ENCODE assay signal across 17 cellular contexts in genomic region chr1:116340506-116341240, GRCh38. TPM values are rescaled to one million over a fixed set of nuclear protein-coding genes. Genes with fewer than 3 reads are reported as not detected.
DNase-seq lines count a peak whose midpoint lies in the region; ATAC-seq and TF ChIP-seq lines count a peak whose summit lies in the region.
"Had no signal": no experiment of that assay in that cellular context is flagged by ENCODE, and none has a peak within 500 bp of the region (broad histone marks: within the 10 kb centered on the region; RNA-seq: fewer than 3 reads in every experiment).

No MANE protein-coding gene starts in this region.

- no peak for TF ChIP-seq EP300 in Ishikawa (IDR thresholded peaks at IDR 0.05; ENCODE audit: borderline replicate concordance)

- H3K4me1 ChIP-seq in RWPE2 (ENCODE audit: insufficient read depth, poor library complexity, severe bottlenecking) = peaks cover 16% of the 10 kb centered on the region
- peaks cover 0 to 29% (median 13%) of the 10 kb centered on the region in 3 donors for H3K4me1 ChIP-seq in esophagus squamous epithelium

- H3K9me3 ChIP-seq in RWPE2 (ENCODE audit: severe bottlenecking) (no peaks in the 10 kb centered on the region), esophagus squamous epithelium (no peaks in the 10 kb centered on the region)

- no peak for DNase-seq in RWPE2 (ENCODE audit: low spot score)
- DNase-seq in esophagus squamous epithelium (lab: John Stamatoyannopoulos, UW) = no peak
- DNase-seq in omental fat pad (ENCODE audit: low spot score) = no peak
- DNase-seq in GM03348 (ENCODE audit: low spot score) = no peak
- no peak for DNase-seq in UCSD-AML1 (lab: John Stamatoyannopoulos, UW; ENCODE audit: unreplicated experiment)
- DNase-seq: CD4-positive, alpha-beta memory T cell; DMS79 treated with DMSO at 0.1 percent for 48 hours; GDM1; Kasumi-1; NCI-H1436; NCI-H2081; NCI-H69; NK-92 treated with Interleukin-12 subunit alpha and Interleukin-12 subunit beta, amount 100 ng/mL, for 24 hours; OCI-M1 had no signal

- H3K27me3 ChIP-seq in RWPE2 (ENCODE audit: insufficient read depth, poor library complexity, severe bottlenecking) = no peaks in the 10 kb centered on the region
- no peaks in the 10 kb centered on the region for H3K27me3 ChIP-seq in esophagus squamous epithelium

- peak overlapping the region; percentile 57 for H3K27ac ChIP-seq in RWPE2 (ENCODE audit: poor library complexity, severe bottlenecking)
- H3K27ac ChIP-seq in esophagus squamous epithelium = peak overlapping the region; percentile 32 to 80 (median 65)

- H3K4me3 ChIP-seq in RWPE2 (ENCODE audit: severe bottlenecking) = no peak overlapping the region
- no peak overlapping the region for H3K4me3 ChIP-seq in esophagus squamous epithelium

- no peak for TF ChIP-seq CTCF in RWPE2 (IDR thresholded peaks at IDR 0.05; ENCODE audit: poor library complexity, severe bottlenecking)
- no peak for TF ChIP-seq CTCF in esophagus squamous epithelium (IDR thresholded peaks at IDR 0.05)
- TF ChIP-seq CTCF in omental fat pad (IDR thresholded peaks at IDR 0.05) = no peak

- 31 to 44% methylated on average over 2 of the region's 2 CpGs for WGBS in esophagus squamous epithelium, 2 donors

- no peaks in the 10 kb centered on the region for H3K36me3 ChIP-seq in RWPE2 (ENCODE audit: low read depth)
- H3K36me3 ChIP-seq in esophagus squamous epithelium = no peaks in the 10 kb centered on the region

- ATAC-seq in RWPE2 (ENCODE audit: low read depth) (peak; percentile 99), omental fat pad (ENCODE audit: low FRiP score) (peak; percentile 65), GM18873 (IDR thresholded peaks at IDR 0.05; ENCODE audit: low FRiP score, unreplicated experiment) (no peak), GM21528 (IDR thresholded peaks at IDR 0.05; ENCODE audit: low FRiP score, unreplicated experiment) (no peak)

- intact Hi-C loops in esophagus squamous epithelium (cut with DNase I) = no loop called here

- no peak for TF ChIP-seq RAD21 in Ishikawa (IDR thresholded peaks at IDR 0.05; ENCODE audit: low read depth)

- no peak for TF ChIP-seq POLR2A in esophagus squamous epithelium (IDR thresholded peaks at IDR 0.05)

TF ChIP-seq in Ishikawa, 13 proteins besides CTCF, POLR2A, EP300 and RAD21:
- TF ChIP-seq CREB1 (IDR thresholded peaks at IDR 0.05; ENCODE audit: low read depth) = no peak
- TF ChIP-seq CEBPB (IDR thresholded peaks at IDR 0.05) = peak; percentile 59

RNA-seq across cellular contexts. Expression of gene ATP1A1, which starts 32.4 kb away (rescaled TPM):
- total RNA-seq in esophagus squamous epithelium (100 to 1,000 TPM; 310 to 443 (median 391) TPM), omental fat pad (100 to 1,000 TPM; 188 to 490 (median 254) TPM)

Comparison
In these comparisons a context has a peak if more than half of its experiments do, and no peak if none do; other contexts are left out.
1. ATAC-seq: peak in RWPE2 (single experiment) and omental fat pad (single experiment); none in GM18873 (single experiment) and GM21528 (single experiment).